Comparison of ENCODE assay signal across 20 cellular contexts in genomic region chr6:43954311-43955131, GRCh38.
DNase-seq lines count a peak whose midpoint lies in the region; ATAC-seq and TF ChIP-seq lines count a peak whose summit lies in the region.
"Had no signal": no experiment of that assay in that cellular context is flagged by ENCODE, and none has a peak within 500 bp of the region (broad histone marks: within the 10 kb centered on the region; RNA-seq: fewer than 3 reads in every experiment).

No MANE protein-coding gene starts in this region.

- H3K36me3 ChIP-seq in A673 (ENCODE audit: insufficient read depth, low read length, poor library complexity, severe bottlenecking): no peaks in the 10 kb centered on the region
- H3K36me3 ChIP-seq: BLaER1, gastroesophageal sphincter, upper lobe of left lung had no signal

- peaks cover 42% of the 10 kb centered on the region for H3K27me3 Mint-ChIP-seq in activated naive CD4-positive, alpha-beta T cell treated with anti-CD3 and anti-CD28 coated beads, Interleukin-2, amount 10 ng/mL, durations not matched to agents 7 days and 5 days
- peaks cover 16% of the 10 kb centered on the region for H3K27me3 Mint-ChIP-seq in activated naive CD4-positive, alpha-beta T cell treated with anti-CD3 and anti-CD28 coated beads for 36 hours (ENCODE audit: low read depth)
- H3K27me3 Mint-ChIP-seq: progenitor cell of endocrine pancreas had no signal

- POLR2A ChIA-PET in A673 (lab: Charles Lee; ENCODE audit: low non-redundant PET): no interaction called here

- H3K9me3 Mint-ChIP-seq in activated naive CD4-positive, alpha-beta T cell treated with anti-CD3 and anti-CD28 coated beads, Interleukin-2, amount 10 ng/mL, durations not matched to agents 7 days and 5 days: peaks cover 3% of the 10 kb centered on the region
- peaks cover 6% of the 10 kb centered on the region for H3K9me3 Mint-ChIP-seq in activated naive CD4-positive, alpha-beta T cell treated with anti-CD3 and anti-CD28 coated beads for 36 hours

- ATAC-seq in left cardiac atrium (peak; percentile 67 to 91), HG02938 (IDR thresholded peaks at IDR 0.05; ENCODE audit: unreplicated experiment) (no peak), HG03025 (IDR thresholded peaks at IDR 0.05; ENCODE audit: low FRiP score, unreplicated experiment) (no peak), SK-N-SH treated with all-trans-retinoic acid at 6 μM for 48 hours (no peak)
- ATAC-seq: gastroesophageal sphincter had no signal

- no peaks in the 10 kb centered on the region for H3K36me3 Mint-ChIP-seq in activated naive CD4-positive, alpha-beta T cell treated with anti-CD3 and anti-CD28 coated beads, Interleukin-2, amount 10 ng/mL, durations not matched to agents 7 days and 5 days
- no peaks in the 10 kb centered on the region for H3K36me3 Mint-ChIP-seq in activated naive CD4-positive, alpha-beta T cell treated with anti-CD3 and anti-CD28 coated beads for 36 hours (ENCODE audit: low read depth)

- TF ChIP-seq CTCF in A673 (conservative IDR thresholded peaks at IDR 0.05; ENCODE audit: low read depth, low read length): no peak

- H3K27me3 ChIP-seq in A673 (replicated peaks; ENCODE audit: insufficient read depth, low read depth, low read length, poor library complexity): no peaks in the 10 kb centered on the region
- H3K27me3 ChIP-seq: BLaER1, gastroesophageal sphincter, upper lobe of left lung had no signal

- no peak overlapping the region for H3K27ac ChIP-seq in A673 (ENCODE audit: low read depth, low read length, poor library complexity, severe bottlenecking)
- H3K27ac ChIP-seq: A549, BLaER1, gastroesophageal sphincter, upper lobe of left lung had no signal

- H3K4me1 ChIP-seq in A673 (ENCODE audit: insufficient read depth, low read length, poor library complexity, severe bottlenecking): no peaks in the 10 kb centered on the region
- H3K4me1 ChIP-seq: A549, gastroesophageal sphincter, upper lobe of left lung had no signal

- H3K4me1 Mint-ChIP-seq in activated naive CD4-positive, alpha-beta T cell treated with anti-CD3 and anti-CD28 coated beads, Interleukin-2, amount 10 ng/mL, durations not matched to agents 7 days and 5 days: no peaks in the 10 kb centered on the region
- H3K4me1 Mint-ChIP-seq in activated naive CD4-positive, alpha-beta T cell treated with anti-CD3 and anti-CD28 coated beads for 36 hours (ENCODE audit: low read depth): no peaks in the 10 kb centered on the region
- H3K4me1 Mint-ChIP-seq: central memory CD8-positive, alpha-beta T cell had no signal

- no TSS peak for BruUV-seq in A673 (replicated peaks; lab: Mats Ljungman, UMichigan)

- H3K9me3 ChIP-seq in A673 (ENCODE audit: low read depth, low read length, poor library complexity, severe bottlenecking): peaks cover 8% of the 10 kb centered on the region
- H3K9me3 ChIP-seq: BLaER1, upper lobe of left lung had no signal

- H3K27ac Mint-ChIP-seq in activated naive CD4-positive, alpha-beta T cell treated with anti-CD3 and anti-CD28 coated beads, Interleukin-2, amount 10 ng/mL, durations not matched to agents 7 days and 5 days: no peak overlapping the region
- no peak overlapping the region for H3K27ac Mint-ChIP-seq in activated naive CD4-positive, alpha-beta T cell treated with anti-CD3 and anti-CD28 coated beads for 36 hours
- H3K27ac Mint-ChIP-seq: activated CD4-positive, alpha-beta T cell treated with anti-CD3 and anti-CD28 coated beads, Interleukin-2, amount 10 ng/mL, durations not matched to agents 24 days and 14 days; progenitor cell of endocrine pancreas had no signal

- DNase-seq in activated naive CD4-positive, alpha-beta T cell treated with anti-CD3 and anti-CD28 coated beads, Interleukin-2, amount 10 ng/mL, durations not matched to agents 7 days and 5 days: peak; percentile 15
- no peak for DNase-seq in activated naive CD4-positive, alpha-beta T cell treated with anti-CD3 and anti-CD28 coated beads for 36 hours
- DNase-seq in left cardiac atrium (peak; percentile 68), mucosa of gallbladder (ENCODE audit: low spot score) (peak; percentile 57), A673 (ENCODE audit: low spot score) (no peak)
- DNase-seq: activated CD4-positive, alpha-beta T cell treated with anti-CD3 and anti-CD28 coated beads, Interleukin-2, amount 10 ng/mL, durations not matched to agents 24 days and 14 days; activated gamma-delta T cell treated with Interleukin-2 at 50 U/mL for 16 hours; kidney glomerular epithelial cell; midbrain; NCI-H526 treated with DMSO at 0.1 percent for 48 hours; stimulated activated CD4-positive, alpha-beta T cell treated with anti-CD3 and anti-CD28 coated beads, Interleukin-12 subunit alpha, Interleukin-12 subunit beta, amount 100 ng/mL, for 4 hours had no signal

- intact Hi-C loops in activated naive CD4-positive, alpha-beta T cell treated with anti-CD3 and anti-CD28 coated beads for 36 hours (cut with micrococcal nuclease): no loop called here
- intact Hi-C loops in left cardiac atrium (cut with DNase I): loop anchor here (5.0 to 10.0 kb wide), 3 partner anchors 48 to 190 kb away; no protein-coding TSS in a partner anchor
- intact Hi-C loops in A673 (cut with micrococcal nuclease; ENCODE audit: unreplicated experiment): no loop called here

- H3K4me3 ChIP-seq in A673 (ENCODE audit: low read depth, low read length, poor library complexity, severe bottlenecking): no peak overlapping the region
- H3K4me3 ChIP-seq: A549, BLaER1, gastroesophageal sphincter, upper lobe of left lung had no signal

- CTCF ChIA-PET in activated naive CD4-positive, alpha-beta T cell treated with anti-CD3 and anti-CD28 coated beads, Interleukin-2, amount 10 ng/mL, durations not matched to agents 7 days and 5 days (lab: Charles Lee): interaction anchor here (1.3 to 1.6 kb wide), 2 partner anchors 180 to 288 kb away, joined by 3 to 5 read pairs; no protein-coding TSS in a partner anchor
- CTCF ChIA-PET in activated naive CD4-positive, alpha-beta T cell treated with anti-CD3 and anti-CD28 coated beads for 36 hours (lab: Charles Lee): interaction anchor here (1.3 kb wide), 1 partner anchor 124 kb away, joined by 4 read pairs; no protein-coding TSS in a partner anchor
- CTCF ChIA-PET in A673 (lab: Charles Lee): no interaction called here

- no peak overlapping the region for H3K4me3 Mint-ChIP-seq in activated naive CD4-positive, alpha-beta T cell treated with anti-CD3 and anti-CD28 coated beads, Interleukin-2, amount 10 ng/mL, durations not matched to agents 7 days and 5 days
- H3K4me3 Mint-ChIP-seq in activated naive CD4-positive, alpha-beta T cell treated with anti-CD3 and anti-CD28 coated beads for 36 hours: no peak overlapping the region
- H3K4me3 Mint-ChIP-seq: activated CD4-positive, alpha-beta T cell treated with anti-CD3 and anti-CD28 coated beads, Interleukin-2, amount 10 ng/mL, durations not matched to agents 24 days and 14 days; central memory CD8-positive, alpha-beta T cell had no signal

TF ChIP-seq in SK-N-SH treated with all-trans-retinoic acid at 6 μM for 48 hours, 23 proteins besides CTCF, POLR2A, EP300 and RAD21 (continues in another document):
- TF ChIP-seq BACH2 (CRISPR knock-in tag; IDR thresholded peaks at IDR 0.05; ENCODE audit: borderline replicate concordance): no peak
- no peak for TF ChIP-seq ZC3H10 (CRISPR knock-in tag; IDR thresholded peaks at IDR 0.05)
- TF ChIP-seq PPARA (CRISPR knock-in tag; IDR thresholded peaks at IDR 0.05; ENCODE audit: borderline replicate concordance): no peak
- no peak for TF ChIP-seq PATZ1 (CRISPR knock-in tag; IDR thresholded peaks at IDR 0.05; ENCODE audit: borderline replicate concordance)
- TF ChIP-seq ESRRG (CRISPR knock-in tag; IDR thresholded peaks at IDR 0.05): no peak
- no peak for TF ChIP-seq SNAI2 (CRISPR knock-in tag; IDR thresholded peaks at IDR 0.05)
- TF ChIP-seq, protein P1, sequence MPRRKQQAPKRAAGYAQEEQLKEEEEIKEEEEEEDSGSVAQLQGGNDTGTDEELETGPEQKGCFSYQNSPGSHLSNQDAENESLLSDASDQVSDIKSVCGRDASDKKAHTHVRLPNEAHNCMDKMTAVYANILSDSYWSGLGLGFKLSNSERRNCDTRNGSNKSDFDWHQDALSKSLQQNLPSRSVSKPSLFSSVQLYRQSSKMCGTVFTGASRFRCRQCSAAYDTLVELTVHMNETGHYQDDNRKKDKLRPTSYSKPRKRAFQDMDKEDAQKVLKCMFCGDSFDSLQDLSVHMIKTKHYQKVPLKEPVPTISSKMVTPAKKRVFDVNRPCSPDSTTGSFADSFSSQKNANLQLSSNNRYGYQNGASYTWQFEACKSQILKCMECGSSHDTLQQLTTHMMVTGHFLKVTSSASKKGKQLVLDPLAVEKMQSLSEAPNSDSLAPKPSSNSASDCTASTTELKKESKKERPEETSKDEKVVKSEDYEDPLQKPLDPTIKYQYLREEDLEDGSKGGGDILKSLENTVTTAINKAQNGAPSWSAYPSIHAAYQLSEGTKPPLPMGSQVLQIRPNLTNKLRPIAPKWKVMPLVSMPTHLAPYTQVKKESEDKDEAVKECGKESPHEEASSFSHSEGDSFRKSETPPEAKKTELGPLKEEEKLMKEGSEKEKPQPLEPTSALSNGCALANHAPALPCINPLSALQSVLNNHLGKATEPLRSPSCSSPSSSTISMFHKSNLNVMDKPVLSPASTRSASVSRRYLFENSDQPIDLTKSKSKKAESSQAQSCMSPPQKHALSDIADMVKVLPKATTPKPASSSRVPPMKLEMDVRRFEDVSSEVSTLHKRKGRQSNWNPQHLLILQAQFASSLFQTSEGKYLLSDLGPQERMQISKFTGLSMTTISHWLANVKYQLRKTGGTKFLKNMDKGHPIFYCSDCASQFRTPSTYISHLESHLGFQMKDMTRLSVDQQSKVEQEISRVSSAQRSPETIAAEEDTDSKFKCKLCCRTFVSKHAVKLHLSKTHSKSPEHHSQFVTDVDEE (CRISPR knock-in tag; IDR thresholded peaks at IDR 0.05): no peak
- no peak for TF ChIP-seq ZFP30 (CRISPR knock-in tag; IDR thresholded peaks at IDR 0.05)

Comparison
In these comparisons a context has a peak if more than half of its experiments do, and no peak if none do; other contexts are left out.
1. DNase-seq: peak in activated naive CD4-positive, alpha-beta T cell treated with anti-CD3 and anti-CD28 coated beads, Interleukin-2, amount 10 ng/mL, durations not matched to agents 7 days and 5 days (single experiment), left cardiac atrium (single experiment) and mucosa of gallbladder (single experiment); none in activated naive CD4-positive, alpha-beta T cell treated with anti-CD3 and anti-CD28 coated beads for 36 hours (single experiment) and A673 (single experiment).
2. ATAC-seq: peak in left cardiac atrium (2 of 2); none in HG02938 (single experiment), HG03025 (single experiment) and SK-N-SH treated with all-trans-retinoic acid at 6 μM for 48 hours (single experiment).
3. intact Hi-C loops: an anchor here in left cardiac atrium (5.0 to 10.0 kb wide); none called in activated naive CD4-positive, alpha-beta T cell treated with anti-CD3 and anti-CD28 coated beads for 36 hours and A673.